Comparison of ENCODE assay signal across 8 cellular contexts in genomic region chr4:40629401-40630334, GRCh38. TPM values are rescaled to one million over a fixed set of nuclear protein-coding genes. Genes with fewer than 3 reads are reported as not detected.
A peak's percentile ranks its signal among the peaks of the same experiment; 100 is the strongest.
DNase-seq lines count a peak whose midpoint lies in the region; ATAC-seq and TF ChIP-seq lines count a peak whose summit lies in the region.

Gene RBM47 (minus strand): TSS chr4:40629864. CDS start chr4:40438893, 190,971 bp downstream.

- H3K9me3 ChIP-seq in breast epithelium = no peaks in the 10 kb centered on the region
- H3K9me3 ChIP-seq in smooth muscle cell (replicated peaks; ENCODE audit: low read depth) = no peaks in the 10 kb centered on the region

- H2AFZ ChIP-seq in smooth muscle cell (ENCODE audit: low read depth) = peak within 1 kb of the TSS; percentile 95

- peak within 1 kb of the TSS; percentile 79 for H3K9ac ChIP-seq in smooth muscle cell (ENCODE audit: low read depth)

- H3K4me1 ChIP-seq in breast epithelium (no peaks in the 10 kb centered on the region), smooth muscle cell (ENCODE audit: low read depth) (peaks cover 45% of the 10 kb centered on the region)

- no peaks in the 10 kb centered on the region for H3K27me3 ChIP-seq in breast epithelium
- H3K27me3 ChIP-seq in smooth muscle cell (ENCODE audit: low read depth) = no peaks in the 10 kb centered on the region

- intact Hi-C loops in breast epithelium (cut with DNase I; ENCODE audit: low total_unique reads) = no loop called here

- peaks cover 7% of the 10 kb centered on the region for H3K79me2 ChIP-seq in smooth muscle cell (ENCODE audit: low read depth)

- no peaks in the 10 kb centered on the region for H3K36me3 ChIP-seq in breast epithelium
- H3K36me3 ChIP-seq in smooth muscle cell (ENCODE audit: low read depth) = no peaks in the 10 kb centered on the region

- peak; percentile 32 for TF ChIP-seq CTCF in RWPE1 (conservative IDR thresholded peaks at IDR 0.05; ENCODE audit: low read depth)
- peak in 2 of 3 donors; percentile 17 to 24 for TF ChIP-seq CTCF in breast epithelium (IDR thresholded peaks at IDR 0.05)
- TF ChIP-seq CTCF in smooth muscle cell (IDR thresholded peaks at IDR 0.05; ENCODE audit: borderline replicate concordance, insufficient read depth, poor library complexity, severe bottlenecking) = peak; percentile 2

- CTCF ChIA-PET in RWPE1 (lab: Yijun Ruan, JAX) = interaction anchor here (0.8 to 1.1 kb wide), 3 partner anchors 28 to 305 kb away, joined by 3 to 10 read pairs (median 4); no protein-coding TSS in a partner anchor

- peaks cover 4% of the 10 kb centered on the region for H3F3A ChIP-seq in smooth muscle cell (ENCODE audit: low read depth)

- H4K20me1 ChIP-seq in smooth muscle cell (ENCODE audit: low read depth) = no peaks in the 10 kb centered on the region

- peak; percentile 52 for ATAC-seq in GM19463 (IDR thresholded peaks at IDR 0.05; ENCODE audit: unreplicated experiment)
- ATAC-seq in HG03565 (IDR thresholded peaks at IDR 0.05; ENCODE audit: unreplicated experiment) = peak; percentile 32

- peak; percentile 96 for DNase-seq in DMS53 (lab: John Stamatoyannopoulos, UW)
- DNase-seq in RWPE1 (ENCODE audit: low spot score) = peak; percentile 72
- peak; percentile 73 to 88 for DNase-seq in breast epithelium (ENCODE audit: low spot score in 2 of 2)
- peak; percentile 93 for DNase-seq in islet precursor cell
- peak; percentile 17 for DNase-seq in smooth muscle cell (lab: John Stamatoyannopoulos, UW; ENCODE audit: unreplicated experiment)
- DNase-seq in T1000 (lab: John Stamatoyannopoulos, UW) = no peak

- POLR2A ChIA-PET in RWPE1 (lab: Yijun Ruan, JAX; ENCODE audit: low non-redundant PET) = no interaction called here

- peak within 1 kb of the TSS; percentile 55 for H3K27ac ChIP-seq in RWPE1
- H3K27ac ChIP-seq in breast epithelium = peak within 1 kb of the TSS; percentile 93 to 94
- peak within 1 kb of the TSS; percentile 64 for H3K27ac ChIP-seq in smooth muscle cell (ENCODE audit: low read depth)

- H3K4me3 ChIP-seq in breast epithelium (peak within 1 kb of the TSS; percentile 56 to 82 (median 66)), smooth muscle cell (peak within 1 kb of the TSS; percentile 96)

- TF ChIP-seq POLR2A in breast epithelium (IDR thresholded peaks at IDR 0.05) = peak; percentile 48

- H3K4me2 ChIP-seq in smooth muscle cell = peak within 1 kb of the TSS; percentile 98

- WGBS in smooth muscle cell (ENCODE audit: low lambda C conversion rate) = 1% methylated on average over 42 of the region's 53 CpGs

RNA-seq across cellular contexts. Expression of gene RBM47, which starts in this region (rescaled TPM):
- total RNA-seq in breast epithelium (100 to 1,000 TPM in 1 of 3 donors, 10 to 100 TPM in 2; 66.6 to 151 (median 89.5) TPM), smooth muscle cell (5.5 and 6.0 TPM in 2 replicates)
- 3.4 and 3.6 TPM in 2 replicates for polyA plus RNA-seq in smooth muscle cell
